Comparison of ENCODE assay signal across 21 cellular contexts in the genomic region with DNA sequence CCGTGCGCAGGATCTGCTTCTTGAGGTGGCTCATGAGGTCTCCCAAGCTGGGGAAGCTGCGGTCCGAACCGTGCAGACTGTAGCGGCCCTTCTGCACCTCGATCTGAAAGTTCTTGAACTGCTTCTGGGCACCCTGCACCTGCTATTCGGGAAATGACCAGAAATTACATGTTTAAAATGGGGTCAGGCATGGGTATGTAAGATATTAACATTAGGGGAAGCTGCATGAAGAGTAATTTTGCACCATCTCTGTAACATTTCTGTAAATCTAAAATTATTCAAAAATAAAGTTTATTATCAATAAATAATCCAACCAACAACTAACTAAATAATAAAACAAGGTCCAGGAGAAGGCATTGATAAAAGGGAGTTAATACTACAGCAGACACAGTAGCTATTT.
DNase-seq lines count a peak whose midpoint lies in the region; ATAC-seq and TF ChIP-seq lines count a peak whose summit lies in the region.
"Had no signal": no experiment of that assay in that cellular context is flagged by ENCODE, and none has a peak within 500 bp of the region (broad histone marks: within the 10 kb centered on the region; RNA-seq: fewer than 3 reads in every experiment).

No MANE protein-coding gene starts in this region.

- H3K9me3 Mint-ChIP-seq in activated T-cell treated with anti-CD3 and anti-CD28 coated beads, Interleukin-2, amount 50 U/mL, for 72 hours = no peaks in the 10 kb centered on the region
- no peaks in the 10 kb centered on the region for H3K9me3 Mint-ChIP-seq in activated T-cell treated with anti-CD3 and anti-CD28 coated beads, Interleukin-2, amount 50 U/mL, for 4 hours
- no peaks in the 10 kb centered on the region for H3K9me3 Mint-ChIP-seq in CD8-positive, alpha-beta T cell
- H3K9me3 Mint-ChIP-seq: CD14-positive monocyte; CD4-positive, alpha-beta T cell had no signal

- no peak overlapping the region for H3K4me3 Mint-ChIP-seq in activated T-cell treated with anti-CD3 and anti-CD28 coated beads, Interleukin-2, amount 50 U/mL, for 72 hours
- no peak overlapping the region for H3K4me3 Mint-ChIP-seq in activated T-cell treated with anti-CD3 and anti-CD28 coated beads, Interleukin-2, amount 50 U/mL, for 4 hours
- peak overlapping the region; percentile 15 for H3K4me3 Mint-ChIP-seq in T-helper 17 cell
- H3K4me3 Mint-ChIP-seq in CD8-positive, alpha-beta T cell = no peak overlapping the region
- H3K4me3 Mint-ChIP-seq: CD14-positive monocyte; CD4-positive, alpha-beta T cell had no signal

- no peaks in the 10 kb centered on the region for H3K27me3 ChIP-seq in rectal smooth muscle tissue (ENCODE audit: control insufficient read depth, insufficient read depth, low read length)
- no peaks in the 10 kb centered on the region for H3K27me3 ChIP-seq in CD8-positive, alpha-beta T cell (ENCODE audit: insufficient read depth, low read length)
- H3K27me3 ChIP-seq: BE2C; BLaER1 treated with 17β-estradiol and CSF1 and Interleukin-3, amounts not matched to agents 10 nM and 100 nM had no signal

- CTCF ChIA-PET in CD8-positive, alpha-beta T cell (lab: Charles Lee) = interaction anchor here (3.0 kb wide), 1 partner anchor 220 kb away, joined by 9 read pairs; no protein-coding TSS in a partner anchor

- no peak for ATAC-seq in activated T-cell treated with anti-CD3 and anti-CD28 coated beads, Interleukin-2, amount 50 U/mL, for 72 hours (replicated peaks in 1 of 2)
- ATAC-seq in activated T-cell treated with anti-CD3 and anti-CD28 coated beads, Interleukin-2, amount 50 U/mL, for 4 hours = no peak
- ATAC-seq in T-helper 17 cell (no peak), sciatic nerve (no peak)
- no peak for ATAC-seq in CD8-positive, alpha-beta T cell
- ATAC-seq: GM12878 had no signal

- TF ChIP-seq CTCF in CD8-positive, alpha-beta T cell (IDR thresholded peaks at IDR 0.05) = no peak

- peaks cover 4% of the 10 kb centered on the region for H3K4me1 Mint-ChIP-seq in activated T-cell treated with anti-CD3 and anti-CD28 coated beads, Interleukin-2, amount 50 U/mL, for 72 hours (ENCODE audit: low read depth)
- H3K4me1 Mint-ChIP-seq in activated T-cell treated with anti-CD3 and anti-CD28 coated beads, Interleukin-2, amount 50 U/mL, for 4 hours (ENCODE audit: low read depth) = peaks cover 3% of the 10 kb centered on the region
- H3K4me1 Mint-ChIP-seq in T-helper 17 cell = peaks cover 10% of the 10 kb centered on the region
- H3K4me1 Mint-ChIP-seq in CD8-positive, alpha-beta T cell (ENCODE audit: low read depth) = peaks cover 11% of the 10 kb centered on the region

- H3K9ac ChIP-seq in rectal smooth muscle tissue (ENCODE audit: low read length) = no peak overlapping the region
- H3K9ac ChIP-seq: BLaER1 treated with 17β-estradiol and CSF1 and Interleukin-3, amounts not matched to agents 10 nM and 100 nM had no signal

- H3K27ac ChIP-seq in rectal smooth muscle tissue (ENCODE audit: low read depth, low read length) = peak overlapping the region; percentile 69
- H3K27ac ChIP-seq in CD8-positive, alpha-beta T cell (ENCODE audit: low read depth, low read length) = no peak overlapping the region
- H3K27ac ChIP-seq: 22Rv1; BLaER1 treated with 17β-estradiol and CSF1 and Interleukin-3, amounts not matched to agents 10 nM and 100 nM had no signal

- H3K4me1 ChIP-seq in rectal smooth muscle tissue (ENCODE audit: control insufficient read depth, insufficient read depth, low read length) = peaks cover 5% of the 10 kb centered on the region
- H3K4me1 ChIP-seq in CD8-positive, alpha-beta T cell (ENCODE audit: insufficient read depth, low read length) = no peaks in the 10 kb centered on the region
- H3K4me1 ChIP-seq: BE2C, HAP-1 had no signal

- DNase-seq in activated T-cell treated with anti-CD3 and anti-CD28 coated beads, Interleukin-2, amount 50 U/mL, for 72 hours = no peak
- DNase-seq in activated T-cell treated with anti-CD3 and anti-CD28 coated beads, Interleukin-2, amount 50 U/mL, for 4 hours = no peak
- DNase-seq in T-helper 17 cell = no peak
- no peak for DNase-seq in CD8-positive, alpha-beta T cell
- DNase-seq in sciatic nerve (ENCODE audit: low spot score) = no peak
- DNase-seq: ACHN; AML-193; BE2C; CD4-positive, alpha-beta T cell; COR-L47; DMS153; DMS79; EL; GDM1; GOT3 had no signal

- H3K9me3 ChIP-seq in T-helper 17 cell (ENCODE audit: control insufficient read depth, low read length, poor library complexity, severe bottlenecking) = no peaks in the 10 kb centered on the region
- H3K9me3 ChIP-seq in CD8-positive, alpha-beta T cell (ENCODE audit: low read length) = no peaks in the 10 kb centered on the region
- H3K9me3 ChIP-seq: BE2C; BLaER1 treated with 17β-estradiol and CSF1 and Interleukin-3, amounts not matched to agents 10 nM and 100 nM; HAP-1 had no signal

- peak overlapping the region; percentile 36 for H3K27ac Mint-ChIP-seq in activated T-cell treated with anti-CD3 and anti-CD28 coated beads, Interleukin-2, amount 50 U/mL, for 72 hours
- peak overlapping the region; percentile 83 for H3K27ac Mint-ChIP-seq in T-helper 17 cell
- no peak overlapping the region for H3K27ac Mint-ChIP-seq in CD8-positive, alpha-beta T cell

- H3K27me3 Mint-ChIP-seq in activated T-cell treated with anti-CD3 and anti-CD28 coated beads, Interleukin-2, amount 50 U/mL, for 72 hours (ENCODE audit: low read depth) = no peaks in the 10 kb centered on the region
- no peaks in the 10 kb centered on the region for H3K27me3 Mint-ChIP-seq in activated T-cell treated with anti-CD3 and anti-CD28 coated beads, Interleukin-2, amount 50 U/mL, for 4 hours (ENCODE audit: low read depth)
- no peaks in the 10 kb centered on the region for H3K27me3 Mint-ChIP-seq in T-helper 17 cell
- H3K27me3 Mint-ChIP-seq in CD8-positive, alpha-beta T cell (ENCODE audit: low read depth) = no peaks in the 10 kb centered on the region
- H3K27me3 Mint-ChIP-seq: CD4-positive, alpha-beta T cell had no signal

- no peak overlapping the region for H3K4me3 ChIP-seq in rectal smooth muscle tissue (ENCODE audit: low read length)
- no peak overlapping the region for H3K4me3 ChIP-seq in CD8-positive, alpha-beta T cell (ENCODE audit: low read depth, low read length)
- H3K4me3 ChIP-seq: BLaER1 treated with 17β-estradiol and CSF1 and Interleukin-3, amounts not matched to agents 10 nM and 100 nM; GM12878; HAP-1 had no signal

- H3K36me3 Mint-ChIP-seq in activated T-cell treated with anti-CD3 and anti-CD28 coated beads, Interleukin-2, amount 50 U/mL, for 72 hours (ENCODE audit: insufficient read depth in 2 of 2) = peaks cover 16 to 41% of the 10 kb centered on the region in 2 donors
- peaks cover 49% of the 10 kb centered on the region for H3K36me3 Mint-ChIP-seq in activated T-cell treated with anti-CD3 and anti-CD28 coated beads, Interleukin-2, amount 50 U/mL, for 4 hours (ENCODE audit: insufficient read depth)
- H3K36me3 Mint-ChIP-seq in T-helper 17 cell (ENCODE audit: low read depth) = peaks cover 18% of the 10 kb centered on the region
- peaks cover 95% of the 10 kb centered on the region for H3K36me3 Mint-ChIP-seq in CD8-positive, alpha-beta T cell

- H3K36me3 ChIP-seq in rectal smooth muscle tissue (ENCODE audit: control insufficient read depth, insufficient read depth, low read length) = peaks cover 37% of the 10 kb centered on the region
- H3K36me3 ChIP-seq in CD8-positive, alpha-beta T cell (ENCODE audit: insufficient read depth, low read length) = peaks cover 83% of the 10 kb centered on the region
- H3K36me3 ChIP-seq: BE2C, HAP-1 had no signal

- POLR2A ChIA-PET in CD8-positive, alpha-beta T cell (lab: Charles Lee) = no interaction called here

- intact Hi-C loops in CD8-positive, alpha-beta T cell (cut with DNase I, micrococcal nuclease) = loop anchor here in 1 of 2 experiments (5.0 kb wide), 1 partner anchor 222 kb away; no protein-coding TSS in a partner anchor
- intact Hi-C loops in sciatic nerve (cut with DNase I) = no loop called here
